In the genomic region with DNA sequence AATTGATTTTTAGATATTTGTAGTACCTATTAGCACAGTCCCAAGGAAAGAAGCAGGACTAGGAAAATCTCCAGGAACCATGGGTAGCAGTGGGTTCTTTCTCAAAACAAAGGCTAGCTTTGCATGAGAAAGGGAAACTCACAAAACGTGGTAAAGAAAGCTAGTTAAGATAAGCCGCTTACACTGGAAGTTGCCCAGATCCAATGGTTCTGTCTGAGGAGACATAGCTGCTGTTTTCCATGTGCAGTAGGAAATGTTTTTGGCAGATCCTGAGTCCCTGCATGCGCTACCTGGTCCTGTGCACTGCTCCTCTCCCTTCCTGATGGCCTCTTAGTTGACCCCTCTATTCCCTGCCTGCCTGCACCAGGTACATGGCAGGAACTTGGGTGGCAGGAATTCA, we compare ENCODE assay signal across 27 cellular contexts.
"Had no signal": no experiment of that assay in that cellular context is flagged by ENCODE, and none has a peak within 500 bp of the region (broad histone marks: within the 10 kb centered on the region; RNA-seq: fewer than 3 reads in every experiment).

No MANE protein-coding gene starts in this region.

- H3K4me3 ChIP-seq: adrenal gland, ascending aorta, cardiac muscle cell, colonic mucosa, ovary, right lobe of liver, tibial nerve had no signal

- ATAC-seq: activated CD4-positive, CD25-positive, alpha-beta regulatory T cell treated with anti-CD3 and anti-CD28 coated beads, Interleukin-2, amount 50 U/mL, for 24 hours; left cardiac atrium; left ventricle myocardium superior; right lobe of liver had no signal

- H3K27ac Mint-ChIP-seq: activated naive CD8-positive, alpha-beta T cell treated with anti-CD3 and anti-CD28 coated beads for 36 hours; brain; nephron; progenitor cell of endocrine pancreas had no signal

- DNase-seq: activated CD4-positive, alpha-beta T cell treated with anti-CD3 and anti-CD28 coated beads for 48 hours; activated CD4-positive, alpha-beta T cell treated with anti-CD3 and anti-CD28 coated beads, Interleukin-2, amount 50 U/mL, for 48 hours; activated CD8-positive, alpha-beta memory T cell treated with anti-CD3 and anti-CD28 coated beads for 24 hours; activated effector memory CD4-positive, alpha-beta T cell treated with Interleukin-2 at 50 U/mL for 16 hours; activated naive CD4-positive, alpha-beta T cell treated with Interleukin-2 at 50 U/mL for 16 hours; activated naive CD8-positive, alpha-beta T cell treated with anti-CD3 and anti-CD28 coated beads for 36 hours; adrenal gland; cerebellar nuclear complex; colonic mucosa; effector CD8-positive, alpha-beta T cell; head of caudate nucleus; hippocampal formation; left cardiac atrium; left ventricle myocardium superior; ovary; right lobe of liver; stimulated activated CD4-positive, alpha-beta T cell treated with anti-CD3 and anti-CD28 coated beads, Interleukin-2, amount 100 ng/mL, for 48 hours; stimulated activated naive CD4-positive, alpha-beta T cell treated with Interleukin-2 at 50 U/mL for 16 hours; T-helper 9 cell had no signal

- H3K4me1 Mint-ChIP-seq: brain had no signal

- H3K9me3 ChIP-seq: adrenal gland, ascending aorta, colonic mucosa, ovary, right lobe of liver, tibial nerve had no signal

- H3K27ac ChIP-seq: adrenal gland, ascending aorta, cardiac muscle cell, colonic mucosa, ovary, right lobe of liver, tibial nerve, VCaP had no signal

- H3K9me3 Mint-ChIP-seq: activated naive CD8-positive, alpha-beta T cell treated with anti-CD3 and anti-CD28 coated beads for 36 hours; brain; nephron had no signal

- H3K4me1 ChIP-seq: adrenal gland, ascending aorta, colonic mucosa, right lobe of liver, tibial nerve had no signal

- H3K4me3 Mint-ChIP-seq: activated naive CD8-positive, alpha-beta T cell treated with anti-CD3 and anti-CD28 coated beads for 36 hours; brain; nephron had no signal

- H3K36me3 ChIP-seq: adrenal gland, cardiac muscle cell, colonic mucosa, ovary, right lobe of liver had no signal

- H3K27me3 ChIP-seq: adrenal gland, ascending aorta, cardiac muscle cell, colonic mucosa, ovary, right lobe of liver, tibial nerve had no signal

- H3K27me3 Mint-ChIP-seq: activated naive CD8-positive, alpha-beta T cell treated with anti-CD3 and anti-CD28 coated beads for 36 hours; brain had no signal
